ENCODE assay signal across 9 cellular contexts in genomic region chr1:9302745-9303524, GRCh38. TPM values are rescaled to one million over a fixed set of nuclear protein-coding genes. Genes with fewer than 3 reads are reported as not detected.
A peak's percentile ranks its signal among the peaks of the same experiment; 100 is the strongest.
DNase-seq lines count a peak whose midpoint lies in the region; ATAC-seq and TF ChIP-seq lines count a peak whose summit lies in the region.
"Had no signal": no experiment of that assay in that cellular context is flagged by ENCODE, and none has a peak within 500 bp of the region (broad histone marks: within the 10 kb centered on the region; RNA-seq: fewer than 3 reads in every experiment).

No MANE protein-coding gene starts in this region.

- ATAC-seq in memory B cell (ENCODE audit: low read depth) = peak; percentile 42
- ATAC-seq in HG03571 (IDR thresholded peaks at IDR 0.05; ENCODE audit: unreplicated experiment) = no peak
- ATAC-seq: activated CD4-positive, CD25-positive, alpha-beta regulatory T cell treated with anti-CD3 and anti-CD28 coated beads, Interleukin-2, amount 50 U/mL, for 24 hours had no signal

- no peak overlapping the region for H2AFZ ChIP-seq in Loucy (ENCODE audit: low read length)
- H2AFZ ChIP-seq in neural progenitor cell (replicated peaks) = no peak overlapping the region

- POLR2A ChIA-PET in AG04450 (lab: Yijun Ruan, JAX) = interaction anchor here (0.8 to 1.0 kb wide), 2 partner anchors 18 to 73 kb away, joined by 3 to 4 read pairs; no protein-coding TSS in a partner anchor

- H3F3A ChIP-seq in Loucy (ENCODE audit: low read depth) = no peaks in the 10 kb centered on the region
- no peaks in the 10 kb centered on the region for H3F3A ChIP-seq in neural progenitor cell (ENCODE audit: low read depth)

- H3K4me3 ChIP-seq in AG04450 (ENCODE audit: low read depth, low read length) (no peak overlapping the region), Loucy (ENCODE audit: low read length, poor library complexity, severe bottlenecking) (peak overlapping the region; percentile 46), neural progenitor cell (no peak overlapping the region)

- H3K27me3 Mint-ChIP-seq in chondrocyte (ENCODE audit: low read depth) (no peaks in the 10 kb centered on the region), memory B cell (no peaks in the 10 kb centered on the region), neural progenitor cell (ENCODE audit: insufficient read depth, low read depth) (peaks cover 8% of the 10 kb centered on the region)

- H3K36me3 ChIP-seq in Loucy (ENCODE audit: insufficient read depth, low read length) (peaks cover 4% of the 10 kb centered on the region; the same call in 1 of the 2 replicates), neural progenitor cell (no peaks in the 10 kb centered on the region)

- CTCF ChIA-PET in AG04450 (lab: Charles Lee) = no interaction called here

- TF ChIP-seq CTCF in AG04450 (IDR thresholded peaks at IDR 0.05; ENCODE audit: low read depth, low read length) = no peak
- no peak for TF ChIP-seq CTCF in Loucy (conservative IDR thresholded peaks at IDR 0.05; ENCODE audit: low read length)
- peak; percentile 21 for TF ChIP-seq CTCF in chondrocyte (IDR thresholded peaks at IDR 0.05)
- no peak for TF ChIP-seq CTCF in neural progenitor cell (IDR thresholded peaks at IDR 0.05)

- H3K4me3 Mint-ChIP-seq in chondrocyte (ENCODE audit: unreplicated experiment) = peak overlapping the region; percentile 49
- peak overlapping the region; percentile 59 for H3K4me3 Mint-ChIP-seq in memory B cell
- no peak overlapping the region for H3K4me3 Mint-ChIP-seq in neural progenitor cell

- no peak overlapping the region for H3K9ac ChIP-seq in Loucy (ENCODE audit: low read depth, low read length, poor library complexity, severe bottlenecking)
- no peak overlapping the region for H3K9ac ChIP-seq in neural progenitor cell

- peaks cover 100% of the 10 kb centered on the region for H3K4me1 Mint-ChIP-seq in chondrocyte (ENCODE audit: low read depth)
- peaks cover 33% of the 10 kb centered on the region for H3K4me1 Mint-ChIP-seq in memory B cell
- H3K4me1 Mint-ChIP-seq in neural progenitor cell = peaks cover 6% of the 10 kb centered on the region

- H3K4me1 ChIP-seq in Loucy (ENCODE audit: insufficient read depth, low read length, poor library complexity, severe bottlenecking) = peaks cover 37% of the 10 kb centered on the region
- no peaks in the 10 kb centered on the region for H3K4me1 ChIP-seq in neural progenitor cell

- H3K27ac Mint-ChIP-seq in chondrocyte (ENCODE audit: unreplicated experiment) (peak overlapping the region; percentile 96), memory B cell (peak overlapping the region; percentile 80), neural progenitor cell (no peak overlapping the region)

- no peaks in the 10 kb centered on the region for H3K9me2 ChIP-seq in Loucy (replicated peaks; ENCODE audit: low read depth, low read length)

- H3K9me3 Mint-ChIP-seq in chondrocyte (ENCODE audit: low read depth) = no peaks in the 10 kb centered on the region
- no peaks in the 10 kb centered on the region for H3K9me3 Mint-ChIP-seq in memory B cell
- H3K9me3 Mint-ChIP-seq in neural progenitor cell = no peaks in the 10 kb centered on the region

- peak; percentile 82 for DNase-seq in AG04450 (ENCODE audit: low read depth, low spot score)
- no peak for DNase-seq in chondrocyte (ENCODE audit: low spot score)
- no peak for DNase-seq in memory B cell (ENCODE audit: low spot score in 2 of 2)
- no peak for DNase-seq in NCI-H1694 (lab: John Stamatoyannopoulos, UW)
- DNase-seq in neural progenitor cell (ENCODE audit: low spot score) = no peak
- DNase-seq in UCSD-AML1 (lab: John Stamatoyannopoulos, UW; ENCODE audit: unreplicated experiment) = no peak

- H4K20me1 ChIP-seq in Loucy (ENCODE audit: insufficient read depth, low read length, poor library complexity, severe bottlenecking) (peaks cover 76% of the 10 kb centered on the region), neural progenitor cell (ENCODE audit: low read depth) (no peaks in the 10 kb centered on the region)

- H3K79me2 ChIP-seq in Loucy (ENCODE audit: insufficient read depth, low read length) (peaks cover 98% of the 10 kb centered on the region), neural progenitor cell (ENCODE audit: low read depth) (no peaks in the 10 kb centered on the region)

- H3K4me2 ChIP-seq in Loucy (ENCODE audit: low read depth, low read length, poor library complexity, severe bottlenecking) (peak overlapping the region; percentile 28), neural progenitor cell (no peak overlapping the region)

- H3K27ac ChIP-seq in AG04450 (ENCODE audit: low read depth, low read length) (peak overlapping the region; percentile 89), neural progenitor cell (no peak overlapping the region)

- H3K36me3 Mint-ChIP-seq in chondrocyte (ENCODE audit: low read depth) = peaks cover 35% of the 10 kb centered on the region
- peaks cover 2% of the 10 kb centered on the region for H3K36me3 Mint-ChIP-seq in memory B cell
- H3K36me3 Mint-ChIP-seq in neural progenitor cell = no peaks in the 10 kb centered on the region

- no peaks in the 10 kb centered on the region for H3K27me3 ChIP-seq in AG04450 (ENCODE audit: control insufficient read depth, insufficient read depth, low read length)
- H3K27me3 ChIP-seq in Loucy (ENCODE audit: insufficient read depth, low read length, poor library complexity, severe bottlenecking) = no peaks in the 10 kb centered on the region
- H3K27me3 ChIP-seq in neural progenitor cell = no peaks in the 10 kb centered on the region

- no peaks in the 10 kb centered on the region; the same call in 1 of the 2 replicates for H3K9me3 ChIP-seq in AG04450 (ENCODE audit: control insufficient read depth, insufficient read depth, low read length)
- no peaks in the 10 kb centered on the region for H3K9me3 ChIP-seq in Loucy (ENCODE audit: insufficient read depth, low read depth, low read length)
- no peaks in the 10 kb centered on the region for H3K9me3 ChIP-seq in neural progenitor cell (ENCODE audit: low read depth)

RNA-seq across cellular contexts. Expression of gene SPSB1, which starts 10.2 kb away (rescaled TPM):
- polyA plus RNA-seq in AG04450 (2011; rRNA removed) = 19.4 and 20.3 TPM in 2 replicates
- 37.1 and 41.0 TPM in 2 replicates for polyA minus RNA-seq in AG04450 (2011; rRNA and poly(A)+ RNA removed)
- total RNA-seq in chondrocyte (164 to 184 TPM (median 173 TPM) in 3 replicates), neural progenitor cell (ENCODE audit: low replicate concordance) (2.8 and 7.1 TPM in 2 replicates)

Comparison
In these comparisons a context has a peak if more than half of its experiments do, and no peak if none do; other contexts are left out.
1. RNA of gene SPSB1, which starts 10.2 kb away (total RNA-seq): 164 to 184 TPM in chondrocyte; 2.8 to 7.1 TPM in neural progenitor cell; every median in the first group is over 10 times any median in the second.